8 cellular contexts compared by ENCODE assay signal in genomic region chr20:30376767-30377658, GRCh38.
DNase-seq lines count a peak whose midpoint lies in the region; ATAC-seq and TF ChIP-seq lines count a peak whose summit lies in the region.

No MANE protein-coding gene starts in this region.

- H3K4me1 Mint-ChIP-seq in activated T-cell treated with anti-CD3 and anti-CD28 coated beads, Interleukin-2, amount 50 U/mL, for 24 hours (ENCODE audit: low read depth), result peaks cover 35% of the 10 kb centered on the region
- peaks cover 31% of the 10 kb centered on the region for H3K4me1 Mint-ChIP-seq in stimulated activated effector memory CD8-positive, alpha-beta T cell treated with anti-CD3 and anti-CD28 coated beads, Interleukin-12 subunit alpha, Interleukin-12 subunit beta, amount 100 ng/mL, for 72 hours

- H3K9ac ChIP-seq in OCI-LY3 (ENCODE audit: low read length) (peak overlapping the region; percentile 92), muscle layer of colon (ENCODE audit: low read length) (no peak overlapping the region)

- H3K4me3 Mint-ChIP-seq in activated T-cell treated with anti-CD3 and anti-CD28 coated beads, Interleukin-2, amount 50 U/mL, for 24 hours, result peak overlapping the region; percentile 89
- peak overlapping the region; percentile 76 for H3K4me3 Mint-ChIP-seq in stimulated activated effector memory CD8-positive, alpha-beta T cell treated with anti-CD3 and anti-CD28 coated beads, Interleukin-12 subunit alpha, Interleukin-12 subunit beta, amount 100 ng/mL, for 72 hours

- DNase-seq in CD1c-positive myeloid dendritic cell (ENCODE audit: extremely low spot score), result peak; percentile 84
- DNase-seq in HT1080 (ENCODE audit: low read depth), result peak; percentile 73
- DNase-seq in activated T-cell treated with anti-CD3 and anti-CD28 coated beads, Interleukin-2, amount 50 U/mL, for 24 hours, result peak; percentile 90
- peak; percentile 77 to 95 for DNase-seq in stimulated activated effector memory CD8-positive, alpha-beta T cell treated with anti-CD3 and anti-CD28 coated beads, Interleukin-12 subunit alpha, Interleukin-12 subunit beta, amount 100 ng/mL, for 72 hours (ENCODE audit: low spot score in 2 of 2)

- H3K9me3 Mint-ChIP-seq in activated T-cell treated with anti-CD3 and anti-CD28 coated beads, Interleukin-2, amount 50 U/mL, for 24 hours, result peaks cover 6% of the 10 kb centered on the region
- peaks cover 6% of the 10 kb centered on the region for H3K9me3 Mint-ChIP-seq in stimulated activated effector memory CD8-positive, alpha-beta T cell treated with anti-CD3 and anti-CD28 coated beads, Interleukin-12 subunit alpha, Interleukin-12 subunit beta, amount 100 ng/mL, for 72 hours

- peaks cover 29% of the 10 kb centered on the region for H3K36me3 Mint-ChIP-seq in activated T-cell treated with anti-CD3 and anti-CD28 coated beads, Interleukin-2, amount 50 U/mL, for 24 hours (ENCODE audit: low read depth)
- peaks cover 20% of the 10 kb centered on the region for H3K36me3 Mint-ChIP-seq in stimulated activated effector memory CD8-positive, alpha-beta T cell treated with anti-CD3 and anti-CD28 coated beads, Interleukin-12 subunit alpha, Interleukin-12 subunit beta, amount 100 ng/mL, for 72 hours

- H3K4me1 ChIP-seq in OCI-LY3 (ENCODE audit: low read length) (peaks cover 4% of the 10 kb centered on the region; the same call in 1 of the 2 replicates), muscle layer of colon (ENCODE audit: insufficient read depth, low read length) (no peaks in the 10 kb centered on the region)

- H3K4me2 ChIP-seq in OCI-LY3 (ENCODE audit: low read length), result peak overlapping the region; percentile 53

- peaks cover 14% of the 10 kb centered on the region for H3K79me2 ChIP-seq in OCI-LY3 (ENCODE audit: low read length)

- no peaks in the 10 kb centered on the region for H4K20me1 ChIP-seq in OCI-LY3 (ENCODE audit: insufficient read depth, low read length)

- H2AFZ ChIP-seq in OCI-LY3 (ENCODE audit: low read depth, low read length), result peak overlapping the region; percentile 78; the same call in 1 of the 2 replicates

- peak overlapping the region; percentile 92 for H3K27ac Mint-ChIP-seq in activated T-cell treated with anti-CD3 and anti-CD28 coated beads, Interleukin-2, amount 50 U/mL, for 24 hours
- peak overlapping the region; percentile 92 for H3K27ac Mint-ChIP-seq in stimulated activated effector memory CD8-positive, alpha-beta T cell treated with anti-CD3 and anti-CD28 coated beads, Interleukin-12 subunit alpha, Interleukin-12 subunit beta, amount 100 ng/mL, for 72 hours

- ATAC-seq in GM19463 (IDR thresholded peaks at IDR 0.05; ENCODE audit: unreplicated experiment) (peak; percentile 89), esophagus mucosa (peak; percentile 95)
- ATAC-seq in stimulated activated effector memory CD8-positive, alpha-beta T cell treated with anti-CD3 and anti-CD28 coated beads, Interleukin-12 subunit alpha, Interleukin-12 subunit beta, amount 100 ng/mL, for 72 hours, result peak; percentile 95

- H3K36me3 ChIP-seq in OCI-LY3 (replicated peaks; ENCODE audit: low read depth, low read length) (no peaks in the 10 kb centered on the region), muscle layer of colon (ENCODE audit: insufficient read depth, low read length) (no peaks in the 10 kb centered on the region)

- no peaks in the 10 kb centered on the region for H3K27me3 Mint-ChIP-seq in activated T-cell treated with anti-CD3 and anti-CD28 coated beads, Interleukin-2, amount 50 U/mL, for 24 hours

- H3K4me3 ChIP-seq in OCI-LY3 (ENCODE audit: low read length) (peak overlapping the region; percentile 89), muscle layer of colon (ENCODE audit: low read depth in 1 of 2, low read length in 2 of 2) (peak overlapping the region; percentile 70 to 74)

- TF ChIP-seq CTCF in OCI-LY3 (IDR thresholded peaks at IDR 0.05; ENCODE audit: low read depth, low read length), result peak; percentile 48

- H3K27ac ChIP-seq in OCI-LY3 (ENCODE audit: low read length) (peak overlapping the region; percentile 72), muscle layer of colon (ENCODE audit: low read depth, low read length) (no peak overlapping the region)

- H3K9me3 ChIP-seq in OCI-LY3 (ENCODE audit: insufficient read depth, low read length) (no peaks in the 10 kb centered on the region), muscle layer of colon (ENCODE audit: low read length) (no peaks in the 10 kb centered on the region)

- H3K27me3 ChIP-seq in OCI-LY3 (ENCODE audit: low read depth, low read length) (no peaks in the 10 kb centered on the region), muscle layer of colon (ENCODE audit: control insufficient read depth in 1 of 2, insufficient read depth in 2 of 2, low read length in 2 of 2) (no peaks in the 10 kb centered on the region)
